Comparison of ENCODE assay signal across 15 cellular contexts in the genomic region with DNA sequence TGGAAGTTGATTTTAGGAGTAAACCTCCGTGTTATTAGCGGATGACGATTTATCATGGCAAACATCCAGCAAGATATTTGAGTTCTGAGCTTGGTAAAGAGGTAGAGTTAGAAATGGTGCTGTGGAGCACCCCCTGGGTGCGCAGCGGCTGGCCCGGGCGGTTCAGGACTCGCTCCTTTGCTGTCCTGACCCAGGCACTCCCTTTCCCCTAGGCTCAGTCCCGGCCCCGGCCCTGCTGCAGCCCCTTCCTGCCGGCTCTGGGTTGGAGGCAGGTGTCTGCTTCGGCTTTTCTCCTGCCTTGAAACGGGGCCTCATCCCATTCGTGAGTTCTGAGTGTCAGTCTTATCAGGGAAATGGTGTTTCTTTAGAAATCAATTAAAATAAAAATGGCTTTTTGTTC.
"Had no signal": no experiment of that assay in that cellular context is flagged by ENCODE, and none has a peak within 500 bp of the region (broad histone marks: within the 10 kb centered on the region; RNA-seq: fewer than 3 reads in every experiment).

No MANE protein-coding gene starts in this region.

- ATAC-seq: left colon; natural killer cell; sciatic nerve; stimulated activated naive CD8-positive, alpha-beta T cell treated with anti-CD3 and anti-CD28 coated beads, Interleukin-15, amount 100 ng/mL, for 72 hours; upper lobe of right lung had no signal

- H3K4me3 ChIP-seq: SK-N-MC, upper lobe of right lung had no signal

- H3K4me3 Mint-ChIP-seq: immature natural killer cell; natural killer cell; stimulated activated naive CD8-positive, alpha-beta T cell treated with anti-CD3 and anti-CD28 coated beads, Interleukin-15, amount 100 ng/mL, for 72 hours had no signal

- DNase-seq: activated CD4-positive, alpha-beta T cell treated with anti-CD3 and anti-CD28 coated beads, Interleukin-2, amount 50 U/mL, for 48 hours; activated effector memory CD4-positive, alpha-beta T cell treated with Interleukin-2 at 50 U/mL for 16 hours; activated naive CD4-positive, alpha-beta T cell treated with anti-CD3 and anti-CD28 coated beads, Interleukin-2, amount 50 U/mL, for 16 hours; activated T-cell treated with anti-CD3 and anti-CD28 coated beads, Interleukin-2, amount 50 U/mL, for 1 hour; caudate nucleus; foreskin fibroblast; immature natural killer cell; left colon; natural killer cell; stimulated activated naive CD8-positive, alpha-beta T cell treated with anti-CD3 and anti-CD28 coated beads, Interleukin-15, amount 100 ng/mL, for 72 hours; upper lobe of right lung had no signal

- FAIRE-seq: colon, endometrium had no signal

- H3K9me3 Mint-ChIP-seq: immature natural killer cell; natural killer cell; stimulated activated naive CD8-positive, alpha-beta T cell treated with anti-CD3 and anti-CD28 coated beads, Interleukin-15, amount 100 ng/mL, for 72 hours had no signal

- H3K27ac ChIP-seq: SK-N-MC, upper lobe of right lung had no signal

- H3K27ac Mint-ChIP-seq: natural killer cell had no signal

- H3K27me3 ChIP-seq: upper lobe of right lung had no signal

- H3K27me3 Mint-ChIP-seq: stimulated activated naive CD8-positive, alpha-beta T cell treated with anti-CD3 and anti-CD28 coated beads, Interleukin-15, amount 100 ng/mL, for 72 hours had no signal

- H3K9me3 ChIP-seq: upper lobe of right lung had no signal

- H3K36me3 Mint-ChIP-seq: natural killer cell had no signal
